1 cellular context compared by ENCODE assay signal in the genomic region with DNA sequence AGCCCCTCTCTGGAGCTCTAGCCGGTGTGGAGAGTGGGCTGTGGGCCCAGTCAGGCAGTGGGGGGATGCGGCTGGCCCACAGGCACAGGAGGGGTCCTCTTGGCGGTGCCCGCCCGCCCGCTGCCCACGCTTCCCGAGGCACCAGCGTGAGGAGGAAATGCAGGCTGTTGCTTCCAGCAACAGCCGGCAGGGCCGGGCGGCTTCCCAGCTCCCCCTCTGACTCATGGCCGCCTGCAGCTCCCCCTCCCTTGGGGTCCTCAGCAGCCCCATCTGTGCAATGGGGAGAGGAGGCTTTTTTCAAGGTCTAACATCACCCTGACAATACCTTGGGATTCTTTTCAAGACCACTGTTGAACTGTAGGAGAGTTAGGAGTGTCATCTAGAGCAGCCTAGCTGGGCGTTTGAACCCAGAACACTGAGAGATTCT.
TF ChIP-seq lines count a peak whose summit lies in the region.

No MANE protein-coding gene starts in this region.

TF ChIP-seq in IMR-90, 13 proteins besides CTCF, POLR2A, EP300 and RAD21 (continued from another document):
- peak; percentile 83 for TF ChIP-seq RCOR1 (IDR thresholded peaks at IDR 0.05; ENCODE audit: insufficient replicate concordance, low read length)
TF ChIP-seq in IMR-90: peak in this region for 1.
